ENCODE assay signal across 36 cellular contexts in the genomic region with DNA sequence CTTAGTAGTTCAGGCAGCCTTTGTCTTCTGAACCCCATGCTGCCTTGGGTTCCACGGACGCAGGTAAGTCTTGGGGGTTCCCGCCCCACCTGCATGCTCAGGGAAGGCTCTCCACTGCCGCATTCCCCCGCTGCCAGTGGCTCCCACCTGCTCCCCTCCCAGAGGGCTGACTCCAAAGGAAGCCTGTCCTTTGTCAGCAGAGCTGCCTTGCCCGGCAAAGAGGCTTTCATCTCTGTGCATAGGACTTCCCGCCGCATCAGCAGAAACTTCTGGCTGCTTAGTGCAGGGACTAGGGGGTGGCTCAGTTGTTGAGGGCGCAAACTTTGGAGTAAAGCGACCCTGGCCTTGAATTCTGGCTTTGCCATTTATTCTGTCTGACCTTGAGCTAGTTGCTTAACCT. TPM values are rescaled to one million over a fixed set of nuclear protein-coding genes. Genes with fewer than 3 reads are reported as not detected.
"Had no signal": no experiment of that assay in that cellular context is flagged by ENCODE, and none has a peak within 500 bp of the region (broad histone marks: within the 10 kb centered on the region; RNA-seq: fewer than 3 reads in every experiment).

No MANE protein-coding gene starts in this region.

- FAIRE-seq: colon had no signal

- H3K27ac ChIP-seq: adrenal gland, body of pancreas, esophagus muscularis mucosa, foreskin keratinocyte, gastrocnemius medialis, heart left ventricle, WERI-Rb-1 had no signal

- H3K9me3 Mint-ChIP-seq: activated B cell treated with CpG ODN at 0.5 μM for 24 hours; activated CD8-positive, alpha-beta T cell treated with anti-CD3 and anti-CD28 coated beads for 36 hours; activated naive CD4-positive, alpha-beta T cell treated with anti-CD3 and anti-CD28 coated beads, Interleukin-2, amount 50 U/mL, for 24 hours; activated naive CD8-positive, alpha-beta T cell treated with anti-CD3 and anti-CD28 coated beads for 36 hours; activated naive CD8-positive, alpha-beta T cell treated with anti-CD3 and anti-CD28 coated beads, Interleukin-2, amount 50 U/mL, for 24 hours; activated T-cell treated with anti-CD3 and anti-CD28 coated beads, Interleukin-2, amount 50 U/mL, for 4 hours; activated T-helper 17 cell treated with anti-CD3 and anti-CD28 coated beads, Interleukin-2, amount 50 U/mL, for 72 hours; effector memory CD8-positive, alpha-beta T cell; T-helper 2 cell treated with Interferon-gamma antibody and Interleukin-4, amounts not matched to agents 5 μg/mL and 100 μg/mL, for 36 hours had no signal

- H3K27ac Mint-ChIP-seq: activated B cell treated with CpG ODN at 0.5 μM for 24 hours; activated CD8-positive, alpha-beta T cell treated with anti-CD3 and anti-CD28 coated beads for 36 hours; activated naive CD4-positive, alpha-beta T cell treated with anti-CD3 and anti-CD28 coated beads, Interleukin-2, amount 50 U/mL, for 24 hours; activated naive CD8-positive, alpha-beta T cell treated with anti-CD3 and anti-CD28 coated beads for 36 hours; activated naive CD8-positive, alpha-beta T cell treated with anti-CD3 and anti-CD28 coated beads, Interleukin-2, amount 50 U/mL, for 24 hours; activated T-helper 17 cell treated with anti-CD3 and anti-CD28 coated beads, Interleukin-2, amount 50 U/mL, for 72 hours; effector memory CD8-positive, alpha-beta T cell; T-helper 17 cell; T-helper 2 cell treated with Interferon-gamma antibody and Interleukin-4, amounts not matched to agents 5 μg/mL and 100 μg/mL, for 36 hours had no signal

- H3K4me3 Mint-ChIP-seq: activated B cell treated with CpG ODN at 0.5 μM for 24 hours; activated CD8-positive, alpha-beta T cell treated with anti-CD3 and anti-CD28 coated beads for 36 hours; activated naive CD4-positive, alpha-beta T cell treated with anti-CD3 and anti-CD28 coated beads, Interleukin-2, amount 50 U/mL, for 24 hours; activated naive CD8-positive, alpha-beta T cell treated with anti-CD3 and anti-CD28 coated beads for 36 hours; activated naive CD8-positive, alpha-beta T cell treated with anti-CD3 and anti-CD28 coated beads, Interleukin-2, amount 50 U/mL, for 24 hours; activated T-cell treated with anti-CD3 and anti-CD28 coated beads, Interleukin-2, amount 50 U/mL, for 4 hours; activated T-helper 17 cell treated with anti-CD3 and anti-CD28 coated beads, Interleukin-2, amount 50 U/mL, for 72 hours; effector memory CD8-positive, alpha-beta T cell; T-helper 17 cell; T-helper 2 cell treated with Interferon-gamma antibody and Interleukin-4, amounts not matched to agents 5 μg/mL and 100 μg/mL, for 36 hours had no signal

- H3K36me3 Mint-ChIP-seq: activated naive CD4-positive, alpha-beta T cell treated with anti-CD3 and anti-CD28 coated beads, Interleukin-2, amount 50 U/mL, for 24 hours; activated naive CD8-positive, alpha-beta T cell treated with anti-CD3 and anti-CD28 coated beads for 36 hours had no signal

- H3K4me3 ChIP-seq: adrenal gland, body of pancreas, esophagus muscularis mucosa, gastrocnemius medialis, heart left ventricle had no signal

- ATAC-seq: activated CD4-positive, CD25-positive, alpha-beta regulatory T cell treated with anti-CD3 and anti-CD28 coated beads, Interleukin-2, amount 50 U/mL, for 24 hours; activated CD8-positive, alpha-beta T cell treated with anti-CD3 and anti-CD28 coated beads for 36 hours; activated naive CD8-positive, alpha-beta T cell treated with anti-CD3 and anti-CD28 coated beads, Interleukin-2, amount 50 U/mL, for 24 hours; activated T-cell treated with anti-CD3 and anti-CD28 coated beads, Interleukin-2, amount 50 U/mL, for 4 hours; activated T-helper 17 cell treated with anti-CD3 and anti-CD28 coated beads, Interleukin-2, amount 50 U/mL, for 72 hours; body of pancreas; effector memory CD8-positive, alpha-beta T cell; foreskin keratinocyte; gastrocnemius medialis; heart left ventricle; T-helper 17 cell had no signal

- DNase-seq: activated B cell treated with CpG ODN at 0.5 μM for 24 hours; activated CD4-positive, alpha-beta T cell treated with anti-CD3 and anti-CD28 coated beads for 48 hours; activated CD4-positive, alpha-beta T cell treated with anti-CD3 and anti-CD28 coated beads, Interleukin-2, amount 50 U/mL, for 1 hour; activated CD4-positive, alpha-beta T cell treated with anti-CD3 and anti-CD28 coated beads, Interleukin-2, amount 50 U/mL, for 48 hours; activated CD8-positive, alpha-beta memory T cell treated with anti-CD3 and anti-CD28 coated beads for 24 hours; activated CD8-positive, alpha-beta T cell treated with anti-CD3 and anti-CD28 coated beads for 36 hours; activated effector memory CD4-positive, alpha-beta T cell treated with Interleukin-2 at 50 U/mL for 16 hours; activated gamma-delta T cell treated with Interleukin-2 at 50 U/mL for 16 hours; activated naive CD4-positive, alpha-beta T cell treated with Interleukin-2 at 50 U/mL for 16 hours; activated naive CD8-positive, alpha-beta T cell treated with anti-CD3 and anti-CD28 coated beads for 36 hours; activated naive CD8-positive, alpha-beta T cell treated with anti-CD3 and anti-CD28 coated beads, Interleukin-2, amount 50 U/mL, for 24 hours; activated T-cell treated with anti-CD3 and anti-CD28 coated beads, Interleukin-2, amount 50 U/mL, for 4 hours; adrenal gland; amygdala; aorta; body of pancreas; caudate nucleus; cortex of kidney; dermis blood vessel endothelial cell; effector CD4-positive, alpha-beta T cell; effector memory CD8-positive, alpha-beta T cell; erythroblast; foreskin keratinocyte; gastrocnemius medialis; glutamatergic neuron; T-helper 17 cell; T1000; WERI-Rb-1 had no signal

- H3K4me1 ChIP-seq: adrenal gland, body of pancreas, esophagus muscularis mucosa, foreskin keratinocyte, gastrocnemius medialis, heart left ventricle had no signal

- H3K4me1 Mint-ChIP-seq: activated B cell treated with CpG ODN at 0.5 μM for 24 hours; activated naive CD4-positive, alpha-beta T cell treated with anti-CD3 and anti-CD28 coated beads, Interleukin-2, amount 50 U/mL, for 24 hours; activated naive CD8-positive, alpha-beta T cell treated with anti-CD3 and anti-CD28 coated beads for 36 hours; activated naive CD8-positive, alpha-beta T cell treated with anti-CD3 and anti-CD28 coated beads, Interleukin-2, amount 50 U/mL, for 24 hours; activated T-helper 17 cell treated with anti-CD3 and anti-CD28 coated beads, Interleukin-2, amount 50 U/mL, for 72 hours; T-helper 17 cell had no signal

- H3K27me3 ChIP-seq: adrenal gland, body of pancreas, foreskin keratinocyte, gastrocnemius medialis had no signal

- H3K36me3 ChIP-seq: adrenal gland, esophagus muscularis mucosa, gastrocnemius medialis, heart left ventricle, WERI-Rb-1 had no signal

- H3K9me3 ChIP-seq: adrenal gland, body of pancreas, esophagus muscularis mucosa, gastrocnemius medialis, heart left ventricle had no signal

- H3K27me3 Mint-ChIP-seq: activated B cell treated with CpG ODN at 0.5 μM for 24 hours; activated CD8-positive, alpha-beta T cell treated with anti-CD3 and anti-CD28 coated beads for 36 hours; activated naive CD4-positive, alpha-beta T cell treated with anti-CD3 and anti-CD28 coated beads, Interleukin-2, amount 50 U/mL, for 24 hours; activated naive CD8-positive, alpha-beta T cell treated with anti-CD3 and anti-CD28 coated beads for 36 hours had no signal

RNA-seq across cellular contexts. Expression of a gene that starts 25.2 kb away (rescaled TPM):
- total RNA-seq: activated B cell treated with CpG ODN at 0.5 μM for 24 hours; activated CD8-positive, alpha-beta T cell treated with anti-CD3 and anti-CD28 coated beads for 36 hours; activated naive CD8-positive, alpha-beta T cell treated with anti-CD3 and anti-CD28 coated beads for 36 hours; activated T-cell treated with anti-CD3 and anti-CD28 coated beads, Interleukin-2, amount 50 U/mL, for 4 hours; adrenal gland; aorta; body of pancreas; chondrocyte; dermis blood vessel endothelial cell; esophagus muscularis mucosa; foreskin keratinocyte; gastrocnemius medialis; heart left ventricle; T-helper 17 cell had no signal
- polyA plus RNA-seq: adrenal gland, aorta, foreskin keratinocyte, heart left ventricle had no signal
